Comparison of ENCODE assay signal across 8 cellular contexts in genomic region chrX:152830312-152831305, GRCh38. TPM values are rescaled to one million over a fixed set of nuclear protein-coding genes. Genes with fewer than 3 reads are reported as not detected.
DNase-seq lines count a peak whose midpoint lies in the region; ATAC-seq and TF ChIP-seq lines count a peak whose summit lies in the region.

Gene CETN2, minus strand, starts transcription at chrX:152830757. Its CDS starts 47 bp downstream, at chrX:152830710.
Gene NSDHL, plus strand, starts transcription at chrX:152831063. Its CDS starts 15,262 bp downstream, at chrX:152846325.

- ATAC-seq in HG02588 (IDR thresholded peaks at IDR 0.05; ENCODE audit: unreplicated experiment): peak; percentile 99
- ATAC-seq in SK-N-SH treated with all-trans-retinoic acid at 6 μM for 48 hours: peak; percentile 98
- ATAC-seq in activated naive CD4-positive, alpha-beta T cell treated with anti-CD3 and anti-CD28 coated beads, Interleukin-2, amount 50 U/mL, for 72 hours: peak; percentile 97 to 98
- peak; percentile 99 for ATAC-seq in omental fat pad (ENCODE audit: low FRiP score)

- H3K4me1 ChIP-seq in testis: no peaks in the 10 kb centered on the region

- H3K27me3 ChIP-seq in GM06990 (replicated peaks; ENCODE audit: control insufficient read depth, insufficient read depth, low read length) (no peaks in the 10 kb centered on the region), testis (no peaks in the 10 kb centered on the region)

- H3K36me3 ChIP-seq in GM06990 (ENCODE audit: control insufficient read depth, insufficient read depth, low read length) (no peaks in the 10 kb centered on the region; the same call in 1 of the 2 replicates), testis (ENCODE audit: low read depth, missing control alignments) (no peaks in the 10 kb centered on the region)

- H3K4me3 ChIP-seq in GM06990 (replicated peaks; ENCODE audit: low read depth, low read length) (peak within 1 kb of the TSS; percentile 82), testis (peak within 1 kb of the TSS; percentile 58 to 73)

- peak within 1 kb of the TSS; percentile 97 to 98 for H3K27ac Mint-ChIP-seq in activated naive CD4-positive, alpha-beta T cell treated with anti-CD3 and anti-CD28 coated beads, Interleukin-2, amount 50 U/mL, for 72 hours

- 0% methylated on average over 13 to 38 of the region's 71 CpGs for WGBS in testis, 2 donors

- DNase-seq in GM06990 (ENCODE audit: extremely low read depth, insufficient read length): peak; percentile 96
- DNase-seq in NCI-H1092 (lab: John Stamatoyannopoulos, UW): peak; percentile 96
- DNase-seq in activated naive CD4-positive, alpha-beta T cell treated with anti-CD3 and anti-CD28 coated beads, Interleukin-2, amount 50 U/mL, for 72 hours (ENCODE audit: low spot score in 2 of 2): peak; percentile 89 to 96
- DNase-seq in glomerular visceral epithelial cell (ENCODE audit: extremely low spot score): peak; percentile 94
- DNase-seq in omental fat pad (ENCODE audit: low spot score): peak; percentile 73
- peak; percentile 96 for DNase-seq in testis

- TF ChIP-seq POLR2A in testis (IDR thresholded peaks at IDR 0.05): no peak

- intact Hi-C loops in testis (cut with DNase I; ENCODE audit: low total_unique reads): no loop called here

- H3K9me3 Mint-ChIP-seq in activated naive CD4-positive, alpha-beta T cell treated with anti-CD3 and anti-CD28 coated beads, Interleukin-2, amount 50 U/mL, for 72 hours: no peaks in the 10 kb centered on the region

- TF ChIP-seq CTCF in GM06990 (IDR thresholded peaks at IDR 0.05; ENCODE audit: insufficient read depth, low read length, poor library complexity, severe bottlenecking) (no peak), omental fat pad (IDR thresholded peaks at IDR 0.05) (no peak), testis (IDR thresholded peaks at IDR 0.05) (no peak)

- no peaks in the 10 kb centered on the region for H3K9me3 ChIP-seq in testis

- peak within 1 kb of the TSS in 1 of 2 donors; percentile 68 for H3K27ac ChIP-seq in testis

- H3K36me3 Mint-ChIP-seq in activated naive CD4-positive, alpha-beta T cell treated with anti-CD3 and anti-CD28 coated beads, Interleukin-2, amount 50 U/mL, for 72 hours: peaks cover 0 to 14% of the 10 kb centered on the region in 2 donors

TF ChIP-seq in SK-N-SH treated with all-trans-retinoic acid at 6 μM for 48 hours, 23 proteins besides CTCF, POLR2A, EP300 and RAD21 (continues in another document):
- TF ChIP-seq CSDC2 (CRISPR knock-in tag; IDR thresholded peaks at IDR 0.05) (no peak), SNAI2 (CRISPR knock-in tag; IDR thresholded peaks at IDR 0.05) (no peak), PPARA (CRISPR knock-in tag; IDR thresholded peaks at IDR 0.05; ENCODE audit: borderline replicate concordance) (no peak), CSRNP3 (CRISPR knock-in tag; IDR thresholded peaks at IDR 0.05) (no peak), ZFP3 (CRISPR knock-in tag; IDR thresholded peaks at IDR 0.05) (no peak), ARNTL (CRISPR knock-in tag; IDR thresholded peaks at IDR 0.05; ENCODE audit: borderline replicate concordance, low read depth) (no peak), ISL1 (CRISPR knock-in tag; IDR thresholded peaks at IDR 0.05) (no peak), ZC3H10 (CRISPR knock-in tag; IDR thresholded peaks at IDR 0.05) (no peak), OSR1 (CRISPR knock-in tag; IDR thresholded peaks at IDR 0.05) (no peak), ZNF70 (CRISPR knock-in tag; IDR thresholded peaks at IDR 0.05) (no peak), GLIS3 (CRISPR knock-in tag; IDR thresholded peaks at IDR 0.05) (no peak), PATZ1 (CRISPR knock-in tag; IDR thresholded peaks at IDR 0.05; ENCODE audit: borderline replicate concordance) (no peak), RARB (CRISPR knock-in tag; IDR thresholded peaks at IDR 0.05) (no peak), TSHZ2 (CRISPR knock-in tag; IDR thresholded peaks at IDR 0.05) (no peak), CREB5 (CRISPR knock-in tag; IDR thresholded peaks at IDR 0.05; ENCODE audit: low read depth) (no peak), ZNF8 (CRISPR knock-in tag; IDR thresholded peaks at IDR 0.05) (no peak), ESRRG (CRISPR knock-in tag; IDR thresholded peaks at IDR 0.05) (no peak), TCF4 (CRISPR knock-in tag; IDR thresholded peaks at IDR 0.05; ENCODE audit: borderline replicate concordance) (no peak), TOX (CRISPR knock-in tag; IDR thresholded peaks at IDR 0.05; ENCODE audit: borderline replicate concordance) (no peak)

RNA-seq across cellular contexts. Expression of gene CETN2, which starts in this region (rescaled TPM):
- 1 to 10 TPM; 7.4 to 9.4 TPM for total RNA-seq in activated naive CD4-positive, alpha-beta T cell treated with anti-CD3 and anti-CD28 coated beads, Interleukin-2, amount 50 U/mL, for 72 hours
- total RNA-seq in omental fat pad (10 to 100 TPM; 17.3 to 28.8 (median 19.7) TPM), testis (10 to 100 TPM; 27.0 to 32.4 TPM)
- polyA plus RNA-seq in testis (ENCODE audit: insufficient read depth, low read depth, low replicate concordance): 43.8 TPM

RNA-seq across cellular contexts. Expression of gene NSDHL, which starts in this region (rescaled TPM):
- 10 to 100 TPM; 11.7 to 18.0 TPM for total RNA-seq in activated naive CD4-positive, alpha-beta T cell treated with anti-CD3 and anti-CD28 coated beads, Interleukin-2, amount 50 U/mL, for 72 hours
- total RNA-seq in omental fat pad (10 to 100 TPM; 13.2 to 55.3 (median 25.9) TPM), testis (10 to 100 TPM; 14.6 to 17.9 TPM)
- 20.0 TPM for polyA plus RNA-seq in testis (ENCODE audit: insufficient read depth, low read depth, low replicate concordance)
